In genomic region chr9:76644647-76645250, GRCh38 we compare ENCODE assay signal across 26 cellular contexts.
"Had no signal": no experiment of that assay in that cellular context is flagged by ENCODE, and none has a peak within 500 bp of the region (broad histone marks: within the 10 kb centered on the region; RNA-seq: fewer than 3 reads in every experiment).

No MANE protein-coding gene starts in this region.

- H2AFZ ChIP-seq: hepatocyte had no signal

- H3K79me2 ChIP-seq: hepatocyte had no signal

- H3K27ac ChIP-seq: hepatocyte, lower lobe of right lung, ovary, prostate gland, stomach, testis, upper lobe of right lung had no signal

- H3K4me2 ChIP-seq: hepatocyte, smooth muscle cell had no signal

- H3K27me3 ChIP-seq: heart right ventricle, hepatocyte, ovary, stomach, testis, thyroid gland, transverse colon, upper lobe of right lung had no signal

- FAIRE-seq: urothelium cell line had no signal

- H3K36me3 ChIP-seq: heart right ventricle, lower lobe of right lung, ovary, prostate gland, thyroid gland, transverse colon, upper lobe of right lung had no signal

- H3K9me3 ChIP-seq: heart right ventricle, lower lobe of right lung, ovary, prostate gland, stomach, testis, thyroid gland, transverse colon, upper lobe of right lung had no signal

- DNase-seq: heart right ventricle; islet precursor cell; lower lobe of right lung; mammary epithelial cell; mesenchymal stem cell; naive B cell; natural killer cell; nephron progenitor cell; ovary; posterior cingulate gyrus; retina; right cardiac atrium; stimulated activated CD4-positive, alpha-beta T cell treated with anti-CD3 and anti-CD28 coated beads, Interleukin-2, amount 100 ng/mL, for 24 hours; stimulated activated CD4-positive, alpha-beta T cell treated with anti-CD3 and anti-CD28 coated beads, Interleukin-4, amount 100 ng/mL, for 1 hour; stimulated activated naive B cell treated with anti-CD40 and anti-IgM and Interleukin-4, amounts not matched to agents 10 μg/mL and 1 μg/mL and 100 μg/mL, for 72 hours; stimulated activated naive CD8-positive, alpha-beta T cell treated with anti-CD3 and anti-CD28 coated beads, Interleukin-15, Interleukin-2, amounts not matched to agents 100 U/mL and 50 U/mL, for 24 hours; stomach; testis; thyroid gland; transverse colon; upper lobe of right lung had no signal

- H3K4me1 ChIP-seq: lower lobe of right lung, prostate gland, testis, upper lobe of right lung had no signal

- H3K4me3 ChIP-seq: heart right ventricle, hepatocyte, lower lobe of right lung, ovary, prostate gland, smooth muscle cell, stomach, testis, thyroid gland, transverse colon, upper lobe of right lung had no signal

- ATAC-seq: heart right ventricle; left lobe of liver; lower lobe of right lung; natural killer cell; right cardiac atrium; stimulated activated naive CD8-positive, alpha-beta T cell treated with anti-CD3 and anti-CD28 coated beads, Interleukin-15, Interleukin-2, amounts not matched to agents 100 U/mL and 50 U/mL, for 24 hours; upper lobe of right lung had no signal
